12 cellular contexts compared by ENCODE assay signal in the genomic region with DNA sequence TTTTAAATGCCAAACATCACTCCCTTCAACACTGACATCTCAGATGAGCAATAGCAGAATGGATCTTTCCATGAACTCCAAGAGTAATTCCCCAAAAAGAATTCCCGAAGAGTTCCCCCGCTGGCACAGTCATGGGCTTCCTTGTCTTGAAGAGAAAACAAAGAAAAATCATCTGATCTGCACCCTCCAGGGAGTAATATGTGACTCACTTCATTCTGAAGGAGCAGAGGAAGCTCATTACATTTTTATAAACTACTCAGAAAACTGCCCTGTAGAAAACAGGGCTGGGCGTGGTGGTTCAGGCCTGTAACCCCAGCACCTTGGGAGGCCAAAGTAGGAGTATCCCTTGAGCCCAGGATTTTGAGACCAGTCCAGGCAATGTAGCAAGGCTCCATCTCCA. TPM values are rescaled to one million over a fixed set of nuclear protein-coding genes. Genes with fewer than 3 reads are reported as not detected.
DNase-seq lines count a peak whose midpoint lies in the region; ATAC-seq and TF ChIP-seq lines count a peak whose summit lies in the region.
"Had no signal": no experiment of that assay in that cellular context is flagged by ENCODE, and none has a peak within 500 bp of the region (broad histone marks: within the 10 kb centered on the region; RNA-seq: fewer than 3 reads in every experiment).

No MANE protein-coding gene starts in this region.

- H2AFZ ChIP-seq in OCI-LY7 (ENCODE audit: low read length): no peak overlapping the region

- H3K4me3 ChIP-seq in mesodermal cell (ENCODE audit: extremely low read depth, insufficient read depth, low read length, poor library complexity, severe bottlenecking) (no peak overlapping the region), OCI-LY7 (ENCODE audit: low read depth, low read length, poor library complexity, severe bottlenecking) (no peak overlapping the region)
- H3K4me3 ChIP-seq: SJCRH30 had no signal

- peak overlapping the region; percentile 25 for H3K4me3 Mint-ChIP-seq in chondrocyte (ENCODE audit: unreplicated experiment)
- H3K4me3 Mint-ChIP-seq: activated CD4-positive, alpha-beta memory T cell treated with anti-CD3 and anti-CD28 coated beads for 36 hours; CD4-positive, alpha-beta memory T cell had no signal

- no peaks in the 10 kb centered on the region for H3K9me2 ChIP-seq in OCI-LY7 (ENCODE audit: insufficient read depth, low read length)

- no peaks in the 10 kb centered on the region for H3K27me3 Mint-ChIP-seq in chondrocyte (ENCODE audit: low read depth)

- H3K27ac Mint-ChIP-seq in chondrocyte (ENCODE audit: unreplicated experiment): peak overlapping the region; percentile 98
- H3K27ac Mint-ChIP-seq: activated CD4-positive, alpha-beta memory T cell treated with anti-CD3 and anti-CD28 coated beads for 36 hours; CD4-positive, alpha-beta memory T cell had no signal

- POLR2A ChIA-PET in OCI-LY7 (lab: Charles Lee): no interaction called here

- intact Hi-C loops in OCI-LY7 (cut with micrococcal nuclease; ENCODE audit: unreplicated experiment) (no loop called here), Right ventricle myocardium inferior (cut with DNase I) (no loop called here)

- BruUV-seq in OCI-LY7 (replicated peaks; lab: Mats Ljungman, UMichigan): no TSS peak

- H3K9me3 ChIP-seq in mesodermal cell (ENCODE audit: control insufficient read depth, low read length): no peaks in the 10 kb centered on the region
- no peaks in the 10 kb centered on the region for H3K9me3 ChIP-seq in OCI-LY7 (ENCODE audit: low read length)
- H3K9me3 ChIP-seq: SJCRH30 had no signal

- H3K27ac ChIP-seq in mesodermal cell (ENCODE audit: low read depth, low read length, severe bottlenecking): peak overlapping the region; percentile 36
- no peak overlapping the region for H3K27ac ChIP-seq in OCI-LY7 (ENCODE audit: low read depth, low read length, poor library complexity, severe bottlenecking)
- H3K27ac ChIP-seq: SJCRH30 had no signal

- WGBS in mesodermal cell (ENCODE audit: insufficient coverage in 2 of 2), 2 experiments: 100% methylated on average over 1 of the region's 3 CpGs

- TF ChIP-seq CTCF in AG09319 (IDR thresholded peaks at IDR 0.05; ENCODE audit: low read depth, low read length): no peak
- no peak for TF ChIP-seq CTCF in chondrocyte (IDR thresholded peaks at IDR 0.05)
- no peak for TF ChIP-seq CTCF in OCI-LY7 (conservative IDR thresholded peaks at IDR 0.05; ENCODE audit: low read length)

- H3K36me3 Mint-ChIP-seq in chondrocyte (ENCODE audit: low read depth): no peaks in the 10 kb centered on the region
- H3K36me3 Mint-ChIP-seq: activated CD4-positive, alpha-beta memory T cell treated with anti-CD3 and anti-CD28 coated beads for 36 hours; CD4-positive, alpha-beta memory T cell had no signal

- CTCF ChIA-PET in OCI-LY7 (lab: Charles Lee; ENCODE audit: unreplicated experiment): no interaction called here

- no peak overlapping the region for H3K4me2 ChIP-seq in OCI-LY7 (ENCODE audit: low read length)

- DNase-seq in AG09319 (ENCODE audit: extremely low read depth, low read depth): peak; percentile 8
- DNase-seq in M059J (ENCODE audit: low read depth): peak; percentile 80
- DNase-seq in chondrocyte (ENCODE audit: low spot score): no peak
- no peak for DNase-seq in ecto neural progenitor cell (ENCODE audit: low spot score)
- DNase-seq in OCI-LY7 (ENCODE audit: low spot score): no peak
- no peak for DNase-seq in Right ventricle myocardium inferior (ENCODE audit: missing footprints)
- DNase-seq in NCI-H128 (lab: John Stamatoyannopoulos, UW; ENCODE audit: unreplicated experiment): no peak
- DNase-seq: activated CD4-positive, alpha-beta memory T cell treated with anti-CD3 and anti-CD28 coated beads for 36 hours; CD4-positive, alpha-beta memory T cell; right cardiac atrium; SJCRH30 had no signal

- H3K9me3 Mint-ChIP-seq in chondrocyte (ENCODE audit: low read depth): no peaks in the 10 kb centered on the region
- H3K9me3 Mint-ChIP-seq: activated CD4-positive, alpha-beta memory T cell treated with anti-CD3 and anti-CD28 coated beads for 36 hours; CD4-positive, alpha-beta memory T cell had no signal

- H3K4me1 Mint-ChIP-seq in chondrocyte (ENCODE audit: low read depth): peaks cover 51% of the 10 kb centered on the region

- H3K4me1 ChIP-seq in mesodermal cell (ENCODE audit: control insufficient read depth, insufficient read depth, low read length, poor library complexity, severe bottlenecking): peaks cover 21% of the 10 kb centered on the region
- no peaks in the 10 kb centered on the region for H3K4me1 ChIP-seq in OCI-LY7 (ENCODE audit: insufficient read depth, low read length, poor library complexity, severe bottlenecking)
- H3K4me1 ChIP-seq: SJCRH30 had no signal

- H3K36me3 ChIP-seq in mesodermal cell (ENCODE audit: control insufficient read depth, insufficient read depth, low read length) (no peaks in the 10 kb centered on the region), OCI-LY7 (ENCODE audit: insufficient read depth, low read length) (no peaks in the 10 kb centered on the region)
- H3K36me3 ChIP-seq: SJCRH30 had no signal

- no peaks in the 10 kb centered on the region for H3K79me2 ChIP-seq in OCI-LY7 (ENCODE audit: insufficient read depth, low read depth, low read length)

- no peaks in the 10 kb centered on the region for H4K20me1 ChIP-seq in OCI-LY7 (ENCODE audit: insufficient read depth, low read length)

- ATAC-seq in Right ventricle myocardium inferior: no peak
- ATAC-seq: right cardiac atrium had no signal

RNA-seq across cellular contexts. Expression of gene CELSR1, which starts 35.7 kb away (rescaled TPM):
- 4.3 and 11.8 TPM in 2 replicates for total RNA-seq in M059J (2014; rRNA removed; shearing (Covaris generic))
- total RNA-seq in chondrocyte: 27.9 to 42.7 TPM (median 29.8 TPM) in 3 replicates
- polyA plus RNA-seq in mesodermal cell (2013, experiment 1 of 2): 6.8 TPM
- polyA plus RNA-seq in mesodermal cell (2013, experiment 2 of 2): 5.1 TPM
- 3.9 and 5.2 TPM in 2 replicates for total RNA-seq in OCI-LY7 (2014; rRNA removed; shearing (Covaris generic))
- total RNA-seq in OCI-LY7 (2022): 3.7 and 4.9 TPM in 2 replicates
- total RNA-seq in Right ventricle myocardium inferior: 8.4 TPM
- total RNA-seq: SJCRH30 had no signal

Comparison
In these comparisons a context has a peak if more than half of its experiments do, and no peak if none do; other contexts are left out.
1. DNase-seq: peak in AG09319 (single experiment) and M059J (single experiment); none in chondrocyte (single experiment), ecto neural progenitor cell (single experiment), OCI-LY7 (single experiment), Right ventricle myocardium inferior (single experiment) and NCI-H128 (single experiment).